21 cellular contexts compared by ENCODE assay signal in the genomic region with DNA sequence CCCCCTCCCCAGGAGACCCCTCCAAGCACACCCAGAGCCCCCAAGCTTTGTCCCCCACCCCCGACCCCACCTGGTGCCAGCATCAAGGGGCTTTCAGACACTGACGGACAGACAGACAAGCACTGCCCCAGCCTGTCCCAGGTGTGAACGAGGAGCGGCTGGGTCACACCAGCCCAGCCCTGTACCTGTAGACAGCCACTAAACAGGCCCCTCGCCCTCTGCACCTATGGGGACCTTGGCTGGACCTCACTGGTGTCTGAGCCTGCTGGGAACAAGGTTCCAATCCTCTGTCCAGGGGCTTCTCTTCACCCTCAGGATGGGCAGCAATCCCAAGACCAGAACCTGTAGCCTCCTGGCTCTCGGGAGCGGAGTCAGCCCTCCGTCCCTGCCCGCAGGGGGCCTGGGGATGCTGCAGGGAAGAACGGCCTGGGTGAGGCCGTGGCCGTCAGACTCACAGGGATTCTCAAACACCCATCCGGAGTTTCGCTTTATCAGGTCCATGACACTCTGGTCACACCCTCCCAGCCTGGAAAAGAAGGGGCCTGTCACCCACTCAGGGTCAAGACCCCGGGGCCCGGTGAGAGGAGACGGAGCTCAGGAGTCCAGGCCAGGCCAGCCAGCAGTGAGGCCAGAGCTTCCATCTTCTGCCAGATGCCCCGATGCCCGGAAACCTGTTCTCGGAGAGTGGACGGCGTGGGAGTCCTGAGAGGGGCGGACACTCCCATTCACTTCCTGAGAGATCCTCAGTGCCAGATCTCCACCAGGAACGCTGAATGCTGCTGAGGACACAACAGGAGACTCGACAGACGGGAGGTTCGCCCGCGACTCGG. TPM values are rescaled to one million over a fixed set of nuclear protein-coding genes. Genes with fewer than 3 reads are reported as not detected.
DNase-seq lines count a peak whose midpoint lies in the region; ATAC-seq and TF ChIP-seq lines count a peak whose summit lies in the region.
"Had no signal": no experiment of that assay in that cellular context is flagged by ENCODE, and none has a peak within 500 bp of the region (broad histone marks: within the 10 kb centered on the region; RNA-seq: fewer than 3 reads in every experiment).

No MANE protein-coding gene starts in this region.

- H3K4me3 ChIP-seq in mucosa of descending colon (no peak overlapping the region), smooth muscle cell (no peak overlapping the region)
- H3K4me3 ChIP-seq: SJCRH30 had no signal

- H3K4me2 ChIP-seq in smooth muscle cell: no peak overlapping the region

- no peak overlapping the region for H2AFZ ChIP-seq in smooth muscle cell (ENCODE audit: low read depth)

- H3K36me3 ChIP-seq in mucosa of descending colon (ENCODE audit: low read depth) (no peaks in the 10 kb centered on the region), smooth muscle cell (ENCODE audit: low read depth) (no peaks in the 10 kb centered on the region)
- H3K36me3 ChIP-seq: SJCRH30 had no signal

- ATAC-seq in Right ventricle myocardium inferior: no peak
- peak in 1 of 2 donors; percentile 22 for ATAC-seq in left cardiac atrium
- no peak for ATAC-seq in mucosa of descending colon

- no peaks in the 10 kb centered on the region for H3K27me3 ChIP-seq in smooth muscle cell (ENCODE audit: low read depth)

- H3K9me3 ChIP-seq in mucosa of descending colon: no peaks in the 10 kb centered on the region
- H3K9me3 ChIP-seq in smooth muscle cell (replicated peaks; ENCODE audit: low read depth): no peaks in the 10 kb centered on the region
- H3K9me3 ChIP-seq: SJCRH30 had no signal

- intact Hi-C loops in Right ventricle myocardium inferior (cut with DNase I): no loop called here
- intact Hi-C loops in cardiac septum (cut with DNase I): no loop called here
- intact Hi-C loops in left cardiac atrium (cut with DNase I): no loop called here
- intact Hi-C loops in mucosa of descending colon (cut with DNase I, micrococcal nuclease): no loop called here

- 92% methylated on average over 29 of the region's 30 CpGs for WGBS in smooth muscle cell (ENCODE audit: low lambda C conversion rate)

- peaks cover 7% of the 10 kb centered on the region for H3K4me1 ChIP-seq in mucosa of descending colon (ENCODE audit: low read depth)
- no peaks in the 10 kb centered on the region for H3K4me1 ChIP-seq in smooth muscle cell (ENCODE audit: low read depth)

- no peaks in the 10 kb centered on the region for H3F3A ChIP-seq in smooth muscle cell (ENCODE audit: low read depth)

- DNase-seq in Right ventricle myocardium inferior (ENCODE audit: missing footprints) (peak; percentile 66), cardiac septum (ENCODE audit: low spot score) (no peak), left cardiac atrium (peak; percentile 61), mucosa of descending colon (peak in 2 of 3 donors; percentile 17 to 45), smooth muscle cell (lab: John Stamatoyannopoulos, UW; ENCODE audit: unreplicated experiment) (no peak), OCI-M2 (lab: John Stamatoyannopoulos, UW; ENCODE audit: unreplicated experiment) (no peak), HEK293T (ENCODE audit: extremely low spot score) (no peak)
- DNase-seq: COR-L47; DMS153; EL; H7; IMR-90; NCI-H1417; NCI-H187 treated with DMSO at 0.1 percent for 48 hours; NCI-H446; NK-92 treated with Interleukin-12 subunit alpha and Interleukin-12 subunit beta, amount 100 ng/mL, for 24 hours; RPMI8226; SJCRH30 had no signal

- no peak overlapping the region for H3K9ac ChIP-seq in smooth muscle cell (ENCODE audit: low read depth)

- POLR2A ChIA-PET in HEK293T (lab: Yijun Ruan, JAX): interaction anchor here (1.9 kb wide), 1 partner anchor 17 kb away, joined by 12 read pairs; no protein-coding TSS in a partner anchor

- CTCF ChIA-PET in HEK293T (lab: Yijun Ruan, JAX): interaction anchor here (0.9 to 1.6 kb wide), 2 partner anchors 13 to 16 kb away, joined by 4 to 5 read pairs; a partner anchor contains a TSS

- H3K27ac ChIP-seq in smooth muscle cell (ENCODE audit: low read depth): no peak overlapping the region
- H3K27ac ChIP-seq: SJCRH30 had no signal

- TF ChIP-seq CTCF in mucosa of descending colon (IDR thresholded peaks at IDR 0.05) (no peak), smooth muscle cell (IDR thresholded peaks at IDR 0.05; ENCODE audit: borderline replicate concordance, insufficient read depth, poor library complexity, severe bottlenecking) (no peak)

- no peaks in the 10 kb centered on the region for H3K79me2 ChIP-seq in smooth muscle cell (ENCODE audit: low read depth)

- no peaks in the 10 kb centered on the region for H4K20me1 ChIP-seq in smooth muscle cell (ENCODE audit: low read depth)

TF ChIP-seq in HEK293T, 16 proteins besides CTCF, POLR2A, EP300 and RAD21:
- TF ChIP-seq, protein P1, sequence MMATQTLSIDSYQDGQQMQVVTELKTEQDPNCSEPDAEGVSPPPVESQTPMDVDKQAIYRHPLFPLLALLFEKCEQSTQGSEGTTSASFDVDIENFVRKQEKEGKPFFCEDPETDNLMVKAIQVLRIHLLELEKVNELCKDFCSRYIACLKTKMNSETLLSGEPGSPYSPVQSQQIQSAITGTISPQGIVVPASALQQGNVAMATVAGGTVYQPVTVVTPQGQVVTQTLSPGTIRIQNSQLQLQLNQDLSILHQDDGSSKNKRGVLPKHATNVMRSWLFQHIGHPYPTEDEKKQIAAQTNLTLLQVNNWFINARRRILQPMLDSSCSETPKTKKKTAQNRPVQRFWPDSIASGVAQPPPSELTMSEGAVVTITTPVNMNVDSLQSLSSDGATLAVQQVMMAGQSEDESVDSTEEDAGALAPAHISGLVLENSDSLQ (IDR thresholded peaks at IDR 0.05): no peak
- TF ChIP-seq L3MBTL2 (conservative IDR thresholded peaks at IDR 0.05) (no peak), FOXK2 (IDR thresholded peaks at IDR 0.05) (no peak), SUZ12 (IDR thresholded peaks at IDR 0.05) (no peak), FOXM1 (IDR thresholded peaks at IDR 0.05; ENCODE audit: borderline replicate concordance) (no peak)
TF ChIP-seq in HEK293T: peak in this region for 0.

RNA-seq across cellular contexts. Expression of a gene that starts 2.7 kb away (rescaled TPM):
- total RNA-seq in Right ventricle myocardium inferior (22.2 TPM), cardiac septum (4.5 TPM), left cardiac atrium (10 to 100 TPM; 18.2 to 51.8 TPM), mucosa of descending colon (1 to 10 TPM; 1.0 to 8.5 (median 4.7) TPM), smooth muscle cell (not detected in 2 replicates)
- polyA plus RNA-seq in smooth muscle cell: not detected in 2 replicates
- total RNA-seq: H7, HT-29, IMR-90, OCI-LY7, SJCRH30 had no signal
- polyA plus RNA-seq: CD14-positive monocyte, IMR-90 had no signal

RNA-seq across cellular contexts. Expression of a gene that starts 2.9 kb away (rescaled TPM):
- 11.3 TPM for total RNA-seq in Right ventricle myocardium inferior
- 3.3 TPM for total RNA-seq in cardiac septum
- 10 to 100 TPM in 1 of 2 donors, 1 to 10 TPM in 1; 9.3 to 20.1 TPM for total RNA-seq in left cardiac atrium
- total RNA-seq in mucosa of descending colon: 1 to 10 TPM in 2 of 3 donors, under 1 TPM in 1; 0.12 to 5.1 (median 2.7) TPM
- not detected in 2 replicates for total RNA-seq in smooth muscle cell
- not detected in 2 replicates for polyA plus RNA-seq in smooth muscle cell
- total RNA-seq: HT-29, IMR-90, OCI-LY7, SJCRH30 had no signal
- polyA plus RNA-seq: CD14-positive monocyte, IMR-90 had no signal

RNA-seq across cellular contexts. Expression of a gene that starts 12.4 kb away (rescaled TPM):
- not detected for total RNA-seq in Right ventricle myocardium inferior
- total RNA-seq in cardiac septum: not detected
- total RNA-seq in left cardiac atrium: not detected
- not detected for total RNA-seq in mucosa of descending colon
- total RNA-seq in smooth muscle cell: not detected in 2 replicates
- not detected in 2 replicates for polyA plus RNA-seq in smooth muscle cell
- total RNA-seq: H7, HT-29, IMR-90, OCI-LY7, SJCRH30 had no signal
- polyA plus RNA-seq: CD14-positive monocyte, IMR-90 had no signal

RNA-seq across cellular contexts. Expression of a gene that starts 18.7 kb away (rescaled TPM):
- total RNA-seq in Right ventricle myocardium inferior (0.46 TPM), cardiac septum (not detected), left cardiac atrium (1 to 10 TPM in 1 of 2 donors, under 1 TPM in 1; 0.41 to 1.1 TPM), mucosa of descending colon (10 to 100 TPM in 1 of 3 donors, 1 to 10 TPM in 2; 1.6 to 17.2 (median 3.7) TPM), smooth muscle cell (not detected in 2 replicates)
- not detected in 2 replicates for polyA plus RNA-seq in smooth muscle cell
- total RNA-seq: H7, HT-29, IMR-90, OCI-LY7, SJCRH30 had no signal
- polyA plus RNA-seq: CD14-positive monocyte, IMR-90 had no signal

RNA-seq across cellular contexts. Expression of a gene that starts 33.2 kb away (rescaled TPM):
- total RNA-seq in Right ventricle myocardium inferior (16.4 TPM), cardiac septum (28.3 TPM), left cardiac atrium (10 to 100 TPM; 23.2 to 35.2 TPM), mucosa of descending colon (1 to 10 TPM; 1.0 to 10.0 (median 2.9) TPM), smooth muscle cell (14.6 and 25.5 TPM in 2 replicates)
- polyA plus RNA-seq in smooth muscle cell: 57.8 and 58.5 TPM in 2 replicates
- total RNA-seq: HT-29 had no signal

Comparison
In these comparisons a context has a peak if more than half of its experiments do, and no peak if none do; other contexts are left out.
1. DNase-seq: peak in Right ventricle myocardium inferior (single experiment), left cardiac atrium (single experiment) and mucosa of descending colon (2 of 3); none in cardiac septum (single experiment), smooth muscle cell (single experiment), OCI-M2 (single experiment) and HEK293T (single experiment).